In the genomic region with DNA sequence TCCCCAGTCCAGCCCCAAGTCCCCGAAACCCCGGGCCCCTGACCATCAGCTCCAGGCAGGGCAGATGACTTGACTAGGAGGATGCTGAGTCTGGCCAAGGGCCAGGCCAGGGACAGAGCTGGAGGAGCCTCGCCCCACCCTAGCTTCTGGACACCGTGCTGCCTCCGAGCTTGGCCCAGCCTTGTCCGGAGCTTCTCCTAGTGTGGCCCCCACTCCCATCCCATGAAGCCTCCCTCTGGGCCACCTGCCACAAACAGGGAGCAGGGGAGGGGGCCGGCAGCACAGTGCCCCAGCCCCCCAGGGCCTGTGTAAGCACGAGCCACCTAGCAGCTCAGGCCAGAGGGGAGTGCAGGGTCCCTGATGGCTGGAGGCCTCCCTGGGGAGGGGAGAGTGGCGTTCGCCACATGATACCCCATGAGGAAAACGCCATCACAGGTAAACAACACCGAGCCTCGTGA, we compare ENCODE assay signal across 19 cellular contexts. TPM values are rescaled to one million over a fixed set of nuclear protein-coding genes. Genes with fewer than 3 reads are reported as not detected.
DNase-seq lines count a peak whose midpoint lies in the region; ATAC-seq and TF ChIP-seq lines count a peak whose summit lies in the region.
"Had no signal": no experiment of that assay in that cellular context is flagged by ENCODE, and none has a peak within 500 bp of the region (broad histone marks: within the 10 kb centered on the region; RNA-seq: fewer than 3 reads in every experiment).

No MANE protein-coding gene starts in this region.

- no peaks in the 10 kb centered on the region for H3K9me2 ChIP-seq in SK-N-SH
- H3K9me2 ChIP-seq in hepatocyte (replicated peaks; ENCODE audit: insufficient read depth): no peaks in the 10 kb centered on the region

- H3F3A ChIP-seq in SK-N-SH (replicated peaks; ENCODE audit: insufficient read depth): no peaks in the 10 kb centered on the region

- TF ChIP-seq CTCF in SK-N-SH (IDR thresholded peaks at IDR 0.05) (no peak), right atrium auricular region (IDR thresholded peaks at IDR 0.05) (no peak), osteoblast (IDR thresholded peaks at IDR 0.05; ENCODE audit: extremely low read depth, low read depth, low read length) (no peak), hepatocyte (IDR thresholded peaks at IDR 0.05; ENCODE audit: poor library complexity) (no peak)

- H3K9me3 ChIP-seq in SK-N-SH (no peaks in the 10 kb centered on the region), right cardiac atrium (ENCODE audit: control insufficient read depth, low read length) (no peaks in the 10 kb centered on the region), right atrium auricular region (no peaks in the 10 kb centered on the region), osteoblast (ENCODE audit: low read depth, low read length) (no peaks in the 10 kb centered on the region), hepatocyte (ENCODE audit: low read depth) (no peaks in the 10 kb centered on the region)
- H3K9me3 ChIP-seq: A549, Caco-2 had no signal

- WGBS in SK-N-SH (ENCODE audit: low lambda C conversion rate): 78% methylated on average over 11 of the region's 13 CpGs
- WGBS in right cardiac atrium: 65% methylated on average over 13 of the region's 13 CpGs
- 78% methylated on average over 13 of the region's 13 CpGs for WGBS in hepatocyte (ENCODE audit: low lambda C conversion rate, missing lambda C conversion rate)

- POLR2A ChIA-PET in SK-N-SH (lab: Yijun Ruan, JAX): interaction anchor here (1.2 to 1.6 kb wide), 2 partner anchors 9 to 27 kb away, joined by 3 to 5 read pairs; a partner anchor contains a TSS

- TF ChIP-seq EP300 in SK-N-SH (IDR thresholded peaks at IDR 0.05; ENCODE audit: borderline replicate concordance in 1 of 2, low read depth in 1 of 2, low read length in 1 of 2): no peak

- H3K4me2 ChIP-seq in SK-N-SH (no peak overlapping the region), osteoblast (ENCODE audit: insufficient read depth, low read length) (no peak overlapping the region), hepatocyte (no peak overlapping the region)
- H3K4me2 ChIP-seq: A549, GM23338 had no signal

- H3K27me3 ChIP-seq in SK-N-SH (ENCODE audit: insufficient read depth) (no peaks in the 10 kb centered on the region), right cardiac atrium (ENCODE audit: control insufficient read depth, insufficient read depth) (no peaks in the 10 kb centered on the region), right atrium auricular region (peaks cover 0 to 8% of the 10 kb centered on the region in 2 donors), osteoblast (ENCODE audit: insufficient read depth, low read length) (peaks cover 24% of the 10 kb centered on the region), hepatocyte (peaks cover 21% of the 10 kb centered on the region)

- H3K79me2 ChIP-seq in SK-N-SH (ENCODE audit: insufficient read depth): no peaks in the 10 kb centered on the region
- no peaks in the 10 kb centered on the region for H3K79me2 ChIP-seq in osteoblast (ENCODE audit: insufficient read depth, low read length)
- H3K79me2 ChIP-seq in hepatocyte: no peaks in the 10 kb centered on the region

- no peak overlapping the region for H3K27ac ChIP-seq in SK-N-SH (ENCODE audit: low read depth in 2 of 2, low read length in 1 of 2)
- H3K27ac ChIP-seq in right cardiac atrium (ENCODE audit: low read length): no peak overlapping the region
- no peak overlapping the region for H3K27ac ChIP-seq in right atrium auricular region
- no peak overlapping the region for H3K27ac ChIP-seq in osteoblast (ENCODE audit: low read depth, low read length)
- no peak overlapping the region for H3K27ac ChIP-seq in hepatocyte
- H3K27ac ChIP-seq: 22Rv1, A549, C4-2B, HL-60 had no signal

- ATAC-seq in SK-N-SH treated with all-trans-retinoic acid at 6 μM for 48 hours (no peak), right cardiac atrium (no peak)
- ATAC-seq: A549, GM23338, HCT116 had no signal

- TF ChIP-seq RAD21 in SK-N-SH (IDR thresholded peaks at IDR 0.05; ENCODE audit: low read length): no peak

- H2AFZ ChIP-seq in SK-N-SH (ENCODE audit: low read depth): no peak overlapping the region
- H2AFZ ChIP-seq in osteoblast (ENCODE audit: low read length): no peak overlapping the region
- no peak overlapping the region for H2AFZ ChIP-seq in hepatocyte
- H2AFZ ChIP-seq: GM23338 had no signal

- no peak overlapping the region for H3K9ac ChIP-seq in SK-N-SH

- H4K20me1 ChIP-seq in SK-N-SH (ENCODE audit: insufficient read depth) (no peaks in the 10 kb centered on the region; the same call in 1 of the 2 replicates), osteoblast (ENCODE audit: insufficient read depth, low read length) (no peaks in the 10 kb centered on the region), hepatocyte (ENCODE audit: insufficient read depth, poor library complexity, severe bottlenecking) (no peaks in the 10 kb centered on the region)

- CTCF ChIA-PET in SK-N-SH (lab: Yijun Ruan, JAX): interaction anchor here (0.8 to 1.0 kb wide), 3 partner anchors 9 to 44 kb away, joined by 3 to 4 read pairs (median 3); a partner anchor contains a TSS

- H3K4me1 ChIP-seq in SK-N-SH (ENCODE audit: control insufficient read depth in 1 of 2, insufficient read depth in 2 of 2, low read depth in 1 of 2, low read length in 1 of 2) (peaks cover 0 to 24% of the 10 kb centered on the region in 2 experiments; a peak in 1 of 4 replicates), right cardiac atrium (ENCODE audit: control insufficient read depth, insufficient read depth, low read length) (no peaks in the 10 kb centered on the region), right atrium auricular region (peaks cover 0 to 34% of the 10 kb centered on the region in 2 donors), osteoblast (ENCODE audit: insufficient read depth, low read length) (peaks cover 4% of the 10 kb centered on the region), hepatocyte (ENCODE audit: insufficient read depth) (peaks cover 7% of the 10 kb centered on the region)

- H3K4me3 ChIP-seq in SK-N-SH (ENCODE audit: low read depth in 2 of 2, low read length in 1 of 2): no peak overlapping the region
- H3K4me3 ChIP-seq in right cardiac atrium (ENCODE audit: low read length): no peak overlapping the region
- H3K4me3 ChIP-seq in right atrium auricular region: no peak overlapping the region
- no peak overlapping the region for H3K4me3 ChIP-seq in osteoblast (ENCODE audit: insufficient read depth, low read length)
- no peak overlapping the region for H3K4me3 ChIP-seq in hepatocyte
- H3K4me3 ChIP-seq: A549, GM23338 had no signal

- intact Hi-C loops in right cardiac atrium (cut with DNase I): no loop called here

- DNase-seq in SK-N-SH: peak; percentile 16
- DNase-seq in right cardiac atrium: peak; percentile 10 to 53 (median 33)
- DNase-seq in right atrium auricular region (ENCODE audit: low spot score): no peak
- DNase-seq in osteoblast (ENCODE audit: insufficient read length, low spot score, missing footprints): peak; percentile 44
- no peak for DNase-seq in SW 1271 (lab: John Stamatoyannopoulos, UW)
- DNase-seq in hepatocyte (ENCODE audit: low spot score): no peak
- DNase-seq: AML-193; CD4-positive, alpha-beta T cell; HFFc6 had no signal

- H3K36me3 ChIP-seq in SK-N-SH (replicated peaks in 1 of 2; ENCODE audit: control insufficient read depth in 1 of 2, insufficient read depth in 2 of 2, low read length in 1 of 2) (peaks cover 0 to 6% of the 10 kb centered on the region in 2 experiments), right atrium auricular region (peaks cover 55% of the 10 kb centered on the region), osteoblast (ENCODE audit: insufficient read depth, low read length) (no peaks in the 10 kb centered on the region), hepatocyte (replicated peaks; ENCODE audit: insufficient read depth, low read depth) (no peaks in the 10 kb centered on the region)

TF ChIP-seq in SK-N-SH treated with all-trans-retinoic acid at 6 μM for 48 hours, 23 proteins besides CTCF, POLR2A, EP300 and RAD21 (continues in another document):
- TF ChIP-seq TCF4 (CRISPR knock-in tag; IDR thresholded peaks at IDR 0.05; ENCODE audit: borderline replicate concordance): no peak

RNA-seq across cellular contexts. Expression of a gene that starts 5.3 kb away (rescaled TPM):
- polyA plus RNA-seq in SK-N-SH (2012; rRNA removed) (9.2 and 16.5 TPM in 2 replicates), right cardiac atrium (952 TPM), hepatocyte (12.0 and 14.8 TPM in 2 replicates)
- polyA plus RNA-seq in SK-N-SH (2012; cell fraction: cytosol; rRNA removed): 14.3 and 20.1 TPM in 2 replicates
- 21.6 and 29.5 TPM in 2 replicates for polyA plus RNA-seq in SK-N-SH (2012; cell fraction: nucleus; rRNA removed)
- total RNA-seq in right cardiac atrium (1,000 to 10,000 TPM in 1 of 4 donors, 100 to 1,000 TPM in 3; 701 to 1,033 (median 894) TPM), right atrium auricular region (100 to 1,000 TPM; 797 to 886 TPM), osteoblast (not detected in 2 replicates), hepatocyte (18.5 and 23.5 TPM in 2 replicates)

RNA-seq across cellular contexts. Expression of a gene that starts 21.1 kb away (rescaled TPM):
- polyA plus RNA-seq in SK-N-SH (2012; rRNA removed) (3.9 and 8.3 TPM in 2 replicates), right cardiac atrium (under 0.01 TPM), hepatocyte (4.3 and 5.4 TPM in 2 replicates)
- polyA plus RNA-seq in SK-N-SH (2012; cell fraction: cytosol; rRNA removed): 4.3 and 10.1 TPM in 2 replicates
- polyA plus RNA-seq in SK-N-SH (2012; cell fraction: nucleus; rRNA removed): 4.0 and 7.9 TPM in 2 replicates
- total RNA-seq in right cardiac atrium (1 to 10 TPM in 2 of 4 donors, not detected in 2; 1.1 to 2.3 TPM), right atrium auricular region (not detected), osteoblast (0.36 TPM in 1 of 2 replicates, not detected in the other), hepatocyte (2.9 and 3.5 TPM in 2 replicates)
- total RNA-seq: CD4-positive, alpha-beta T cell; HFFc6 had no signal
- polyA plus RNA-seq: BJ had no signal

RNA-seq across cellular contexts. Expression of a gene that starts 27.0 kb away (rescaled TPM):
- polyA plus RNA-seq in SK-N-SH (2012; rRNA removed) (20.0 and 71.4 TPM in 2 replicates), right cardiac atrium (276 TPM), hepatocyte (330 and 333 TPM in 2 replicates)
- 45.7 and 81.9 TPM in 2 replicates for polyA plus RNA-seq in SK-N-SH (2012; cell fraction: cytosol; rRNA removed)
- polyA plus RNA-seq in SK-N-SH (2012; cell fraction: nucleus; rRNA removed): 48.9 and 78.6 TPM in 2 replicates
- total RNA-seq in right cardiac atrium (100 to 1,000 TPM; 143 to 244 (median 223) TPM), right atrium auricular region (100 to 1,000 TPM; 138 to 185 TPM), osteoblast (52.2 and 85.4 TPM in 2 replicates), hepatocyte (47.6 and 55.1 TPM in 2 replicates)

RNA-seq across cellular contexts. Expression of a gene that starts 43.6 kb away (rescaled TPM):
- polyA plus RNA-seq in SK-N-SH (2012; rRNA removed) (0.07 and 0.13 TPM in 2 replicates), right cardiac atrium (0.14 TPM), hepatocyte (0.06 and 0.27 TPM in 2 replicates)
- 0.06 and 0.16 TPM in 2 replicates for polyA plus RNA-seq in SK-N-SH (2012; cell fraction: cytosol; rRNA removed)
- polyA plus RNA-seq in SK-N-SH (2012; cell fraction: nucleus; rRNA removed): 0.26 and 0.27 TPM in 2 replicates
- total RNA-seq in right cardiac atrium (under 1 TPM in 2 of 4 donors, not detected in 2; 0.09 to 0.15 TPM), right atrium auricular region (not detected), osteoblast (under 0.01 TPM in 1 of 2 replicates, not detected in the other), hepatocyte (0.52 and 1.1 TPM in 2 replicates)
- total RNA-seq: HT1080 had no signal
- polyA plus RNA-seq: GM23338 had no signal

RNA-seq across cellular contexts. Expression of a gene that starts 54.0 kb away (rescaled TPM):
- polyA plus RNA-seq in SK-N-SH (2012; rRNA removed) (not detected in 2 replicates), right cardiac atrium (not detected), hepatocyte (not detected in 2 replicates)
- not detected in 2 replicates for polyA plus RNA-seq in SK-N-SH (2012; cell fraction: cytosol; rRNA removed)
- polyA plus RNA-seq in SK-N-SH (2012; cell fraction: nucleus; rRNA removed): 0.05 TPM in 1 of 2 replicates, not detected in the other
- total RNA-seq in right cardiac atrium (not detected), right atrium auricular region (not detected), osteoblast (not detected in 2 replicates), hepatocyte (not detected in 2 replicates)
- total RNA-seq: Caco-2; CD4-positive, alpha-beta T cell; HFFc6; HT1080 had no signal
- polyA plus RNA-seq: A549, BJ had no signal

Comparison
In these comparisons a context has a peak if more than half of its experiments do, and no peak if none do; other contexts are left out.
1. DNase-seq: peak in SK-N-SH (single experiment), right cardiac atrium (3 of 3) and osteoblast (single experiment); none in right atrium auricular region (single experiment), SW 1271 (0 of 2) and hepatocyte (single experiment).
2. RNA of a gene that starts 5.3 kb away (total RNA-seq): 701 to 1,033 TPM in right cardiac atrium and 797 to 886 TPM in right atrium auricular region; 18.5 to 23.5 TPM in hepatocyte and not detected in osteoblast; every median in the first group is over 10 times any median in the second.